ENCODE assay signal across 11 cellular contexts in genomic region chr6:27144740-27145079, GRCh38.
A peak's percentile ranks its signal among the peaks of the same experiment; 100 is the strongest.
DNase-seq lines count a peak whose midpoint lies in the region; ATAC-seq and TF ChIP-seq lines count a peak whose summit lies in the region.
"Had no signal": no experiment of that assay in that cellular context is flagged by ENCODE, and none has a peak within 500 bp of the region (broad histone marks: within the 10 kb centered on the region; RNA-seq: fewer than 3 reads in every experiment).

No MANE protein-coding gene starts in this region.

- H3K4me1 Mint-ChIP-seq in CD4-positive, CD25-positive, alpha-beta regulatory T cell: peaks cover 11 to 45% (median 32%) of the 10 kb centered on the region in 4 donors
- H3K4me1 Mint-ChIP-seq in mesothelial cell of epicardium: peaks cover 33% of the 10 kb centered on the region

- no peaks in the 10 kb centered on the region for H3K36me3 Mint-ChIP-seq in CD4-positive, CD25-positive, alpha-beta regulatory T cell
- no peaks in the 10 kb centered on the region for H3K36me3 Mint-ChIP-seq in mesothelial cell of epicardium

- H3K36me3 ChIP-seq in CD4-positive, CD25-positive, alpha-beta regulatory T cell (ENCODE audit: control insufficient read depth, insufficient read depth, low read length): no peaks in the 10 kb centered on the region
- peaks cover 18% of the 10 kb centered on the region; the same call in 1 of the 2 replicates for H3K36me3 ChIP-seq in HUES48 (ENCODE audit: control insufficient read depth, insufficient read depth, low read length)
- no peaks in the 10 kb centered on the region for H3K36me3 ChIP-seq in adipocyte (ENCODE audit: control insufficient read depth, insufficient read depth, low read length, severe bottlenecking)

- no peaks in the 10 kb centered on the region for H3K27me3 Mint-ChIP-seq in CD4-positive, CD25-positive, alpha-beta regulatory T cell
- H3K27me3 Mint-ChIP-seq in mesothelial cell of epicardium (ENCODE audit: low read depth): no peaks in the 10 kb centered on the region
- H3K27me3 Mint-ChIP-seq: stimulated activated naive B cell treated with anti-CD40 and anti-IgM and Interleukin-4, amounts not matched to agents 10 μg/mL and 1 μg/mL and 100 μg/mL, for 72 hours had no signal

- no peaks in the 10 kb centered on the region for H3K27me3 ChIP-seq in CD4-positive, CD25-positive, alpha-beta regulatory T cell (ENCODE audit: control insufficient read depth, insufficient read depth, low read length)
- H3K27me3 ChIP-seq in HUES48 (ENCODE audit: control insufficient read depth, insufficient read depth, low read length) (no peaks in the 10 kb centered on the region), adipocyte (replicated peaks; ENCODE audit: control insufficient read depth, insufficient read depth, low read length) (no peaks in the 10 kb centered on the region)

- no peak for TF ChIP-seq CTCF in mesothelial cell of epicardium (IDR thresholded peaks at IDR 0.05; ENCODE audit: unreplicated experiment)

- no peak overlapping the region for H3K4me3 Mint-ChIP-seq in CD4-positive, CD25-positive, alpha-beta regulatory T cell
- H3K4me3 Mint-ChIP-seq in mesothelial cell of epicardium: peak overlapping the region; percentile 33
- H3K4me3 Mint-ChIP-seq: nephron had no signal

- peaks cover 41% of the 10 kb centered on the region for H3K4me1 ChIP-seq in CD4-positive, CD25-positive, alpha-beta regulatory T cell (ENCODE audit: control insufficient read depth, insufficient read depth, low read length, poor library complexity, severe bottlenecking)
- H3K4me1 ChIP-seq in HUES48 (ENCODE audit: control insufficient read depth, insufficient read depth, low read length) (peaks cover 17% of the 10 kb centered on the region), adipocyte (ENCODE audit: control insufficient read depth, insufficient read depth, low read length) (peaks cover 19% of the 10 kb centered on the region)

- H3K9me3 Mint-ChIP-seq in CD4-positive, CD25-positive, alpha-beta regulatory T cell: no peaks in the 10 kb centered on the region
- H3K9me3 Mint-ChIP-seq in mesothelial cell of epicardium: no peaks in the 10 kb centered on the region
- H3K9me3 Mint-ChIP-seq: nephron; stimulated activated naive B cell treated with anti-CD40 and anti-IgM and Interleukin-4, amounts not matched to agents 10 μg/mL and 1 μg/mL and 100 μg/mL, for 72 hours had no signal

- ATAC-seq in CD4-positive, CD25-positive, alpha-beta regulatory T cell (ENCODE audit: low read depth in 2 of 2): no peak

- H3K27ac Mint-ChIP-seq in CD4-positive, CD25-positive, alpha-beta regulatory T cell: peak overlapping the region in 1 of 3 donors; percentile 32
- H3K27ac Mint-ChIP-seq in mesothelial cell of epicardium: peak overlapping the region; percentile 72

- no peak for DNase-seq in CD4-positive, CD25-positive, alpha-beta regulatory T cell
- DNase-seq in adipocyte (ENCODE audit: low read depth) (no peak), mesothelial cell of epicardium (ENCODE audit: low spot score in 2 of 2, unreplicated experiment in 2 of 2) (no peak), GDM1 (lab: John Stamatoyannopoulos, UW) (no peak), NCI-H82 treated with DMSO at 0.1 percent for 48 hours (lab: John Stamatoyannopoulos, UW; ENCODE audit: unreplicated experiment) (no peak), occipital lobe (lab: John Stamatoyannopoulos, UW) (no peak)
- no peak for DNase-seq in activated effector memory CD4-positive, alpha-beta T cell treated with Interleukin-2 at 50 U/mL for 16 hours
- DNase-seq: cerebellar nuclear complex; stimulated activated naive B cell treated with anti-CD40 and anti-IgM and Interleukin-4, amounts not matched to agents 10 μg/mL and 1 μg/mL and 100 μg/mL, for 72 hours had no signal

- peak overlapping the region; percentile 97 for H3K27ac ChIP-seq in CD4-positive, CD25-positive, alpha-beta regulatory T cell (ENCODE audit: insufficient read depth, low read length, poor library complexity, severe bottlenecking)
- H3K27ac ChIP-seq in HUES48 (ENCODE audit: low read depth, low read length): peak overlapping the region; percentile 97

- H3K4me3 ChIP-seq in CD4-positive, CD25-positive, alpha-beta regulatory T cell (ENCODE audit: low read depth, low read length): peak overlapping the region; percentile 97
- peak overlapping the region; percentile 94 for H3K4me3 ChIP-seq in HUES48 (ENCODE audit: low read depth, low read length)
- peak overlapping the region; percentile 94 for H3K4me3 ChIP-seq in adipocyte (ENCODE audit: low read length)

- no peaks in the 10 kb centered on the region for H3K9me3 ChIP-seq in CD4-positive, CD25-positive, alpha-beta regulatory T cell (ENCODE audit: control insufficient read depth in 2 of 2, low read length in 2 of 2)
- H3K9me3 ChIP-seq in HUES48 (ENCODE audit: control insufficient read depth, insufficient read depth, low read length) (no peaks in the 10 kb centered on the region), adipocyte (ENCODE audit: control insufficient read depth, low read length) (no peaks in the 10 kb centered on the region)

- H3K9ac ChIP-seq in HUES48 (ENCODE audit: low read depth, low read length) (peak overlapping the region; percentile 100), adipocyte (ENCODE audit: low read length) (peak overlapping the region; percentile 88)
